8 cellular contexts compared by ENCODE assay signal in the genomic region with DNA sequence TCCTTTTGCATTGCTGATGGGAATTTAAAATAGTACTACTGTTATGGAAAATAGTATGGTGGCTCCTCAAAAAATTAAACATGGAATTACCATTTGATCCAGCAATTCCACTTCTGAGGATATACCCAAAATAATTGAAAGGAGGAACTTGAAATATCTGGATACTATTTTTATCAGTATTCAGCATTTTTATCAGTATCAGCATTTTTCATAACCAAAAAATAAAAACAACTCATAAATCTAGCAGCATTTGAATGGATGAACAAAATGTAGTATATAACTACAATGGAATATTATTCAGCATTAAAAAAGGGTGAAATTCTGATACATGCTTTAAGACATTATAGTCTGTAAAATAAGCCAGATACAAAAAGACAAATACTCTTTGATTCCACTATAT.
"Had no signal": no experiment of that assay in that cellular context is flagged by ENCODE, and none has a peak within 500 bp of the region (broad histone marks: within the 10 kb centered on the region; RNA-seq: fewer than 3 reads in every experiment).

No MANE protein-coding gene starts in this region.

- H3K27ac ChIP-seq: KMS-11 had no signal

- H3K9ac ChIP-seq: KMS-11 had no signal

- DNase-seq: H9, HCEC 1CT, KBM-7 had no signal

- H3K4me2 ChIP-seq: GM23338, KMS-11 had no signal

- ATAC-seq: GM23338 had no signal

- H3K4me3 ChIP-seq: GM23338 had no signal

- H2AFZ ChIP-seq: GM23338 had no signal

- FAIRE-seq: H1, H54, HTR-8/SVneo had no signal
